Comparison of ENCODE assay signal across 15 cellular contexts in the genomic region with DNA sequence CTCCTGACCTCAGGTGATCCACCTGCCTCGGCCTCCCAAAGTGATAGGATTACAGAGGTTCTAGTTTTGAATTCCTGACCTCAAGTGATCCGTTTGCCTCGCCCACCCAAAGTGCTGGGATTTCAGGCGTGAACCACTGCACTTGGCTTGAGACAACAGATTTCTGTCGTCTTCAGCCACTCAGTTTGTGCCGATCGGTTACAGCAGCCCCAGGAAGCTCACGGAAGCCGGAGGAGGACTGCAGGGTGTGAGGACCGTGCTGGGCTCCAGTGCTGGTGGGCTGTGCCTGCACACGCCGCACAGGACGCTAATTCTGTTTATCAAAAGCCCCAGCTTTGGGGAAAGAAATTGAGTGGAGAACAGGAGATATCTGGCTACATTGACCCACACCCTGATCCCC.
DNase-seq lines count a peak whose midpoint lies in the region; ATAC-seq and TF ChIP-seq lines count a peak whose summit lies in the region.
"Had no signal": no experiment of that assay in that cellular context is flagged by ENCODE, and none has a peak within 500 bp of the region (broad histone marks: within the 10 kb centered on the region; RNA-seq: fewer than 3 reads in every experiment).

No MANE protein-coding gene starts in this region.

- H2BK15ac ChIP-seq in mesenchymal stem cell (ENCODE audit: low read depth, poor library complexity, severe bottlenecking): no peak overlapping the region

- intact Hi-C loops in PC-9 (cut with micrococcal nuclease; ENCODE audit: unreplicated experiment): loop anchor here (5.0 kb wide), 1 partner anchor 297 kb away; no protein-coding TSS in a partner anchor

- H2AK5ac ChIP-seq in mesenchymal stem cell (ENCODE audit: low read length, severe bottlenecking): peak overlapping the region; percentile 88

- H2AFZ ChIP-seq in PC-9 (no peak overlapping the region), mesenchymal stem cell (ENCODE audit: low read depth, low read length) (no peak overlapping the region)

- no peak overlapping the region for H4K91ac ChIP-seq in mesenchymal stem cell (ENCODE audit: low read length)

- TF ChIP-seq CTCF in PC-9 (conservative IDR thresholded peaks at IDR 0.05) (no peak), GM13977 (IDR thresholded peaks at IDR 0.05; ENCODE audit: extremely low read depth, insufficient read depth, missing control alignments) (no peak), GM10266 (IDR thresholded peaks at IDR 0.05; ENCODE audit: control insufficient read depth, insufficient read depth, low read depth, missing control alignments) (no peak)

- H3K4me3 ChIP-seq in BLaER1 (no peak overlapping the region), PC-9 (no peak overlapping the region), mesenchymal stem cell (ENCODE audit: insufficient read depth in 1 of 2, low read depth in 1 of 2, low read length in 2 of 2) (no peak overlapping the region)

- no peak overlapping the region for H2BK5ac ChIP-seq in mesenchymal stem cell (ENCODE audit: low read depth, low read length, poor library complexity, severe bottlenecking)

- no peak overlapping the region for H3K27ac ChIP-seq in BLaER1
- peak overlapping the region; percentile 96 for H3K27ac ChIP-seq in PC-9
- no peak overlapping the region for H3K27ac ChIP-seq in mesenchymal stem cell (ENCODE audit: low read length, poor library complexity, severe bottlenecking)

- H3K79me1 ChIP-seq in mesenchymal stem cell (replicated peaks; ENCODE audit: low read length, poor library complexity, severe bottlenecking): peaks cover 49% of the 10 kb centered on the region

- no peak overlapping the region for H3K23ac ChIP-seq in mesenchymal stem cell (ENCODE audit: low read length in 2 of 2)

- TSS peak; percentile 83 for BruUV-seq in PC-9 (replicated peaks; lab: Mats Ljungman, UMichigan)

- no peak overlapping the region for H3K9ac ChIP-seq in BLaER1
- no peak overlapping the region for H3K9ac ChIP-seq in mesenchymal stem cell (ENCODE audit: low read length)

- no peaks in the 10 kb centered on the region for H3K9me2 ChIP-seq in PC-9 (ENCODE audit: insufficient read depth)

- H2BK12ac ChIP-seq in mesenchymal stem cell (ENCODE audit: low read length in 2 of 2): no peak overlapping the region

- H3K4me2 ChIP-seq in BLaER1 (peak overlapping the region; percentile 91; the same call in 1 of the 2 replicates), PC-9 (peak overlapping the region; percentile 70), mesenchymal stem cell (ENCODE audit: low read length, poor library complexity, severe bottlenecking) (no peak overlapping the region)

- 85% methylated on average over 11 of the region's 13 CpGs for WGBS in mesenchymal stem cell

- H3K9me3 ChIP-seq in BLaER1 (no peaks in the 10 kb centered on the region), PC-9 (ENCODE audit: insufficient read depth, low read depth) (no peaks in the 10 kb centered on the region), mesenchymal stem cell (ENCODE audit: control insufficient read depth, low read length) (no peaks in the 10 kb centered on the region)

- no peaks in the 10 kb centered on the region for H4K20me1 ChIP-seq in BLaER1
- no peaks in the 10 kb centered on the region for H4K20me1 ChIP-seq in PC-9 (ENCODE audit: insufficient read depth)

- H3K4me1 ChIP-seq in BLaER1: peaks cover 96% of the 10 kb centered on the region
- peaks cover 77% of the 10 kb centered on the region for H3K4me1 ChIP-seq in PC-9 (replicated peaks; ENCODE audit: insufficient read depth)
- H3K4me1 ChIP-seq in mesenchymal stem cell (ENCODE audit: control insufficient read depth, insufficient read depth, low read depth, low read length): peaks cover 56% of the 10 kb centered on the region

- TF ChIP-seq POLR2A in erythroblast (IDR thresholded peaks at IDR 0.05; ENCODE audit: low read length): no peak

- H3K18ac ChIP-seq in mesenchymal stem cell (ENCODE audit: low read depth in 1 of 2, low read length in 2 of 2): no peak overlapping the region

- POLR2A ChIA-PET in PC-9 (lab: Charles Lee; ENCODE audit: unreplicated experiment): no interaction called here

- H3K4ac ChIP-seq in mesenchymal stem cell (ENCODE audit: low read depth in 1 of 2, low read length in 2 of 2): no peak overlapping the region

- no peak overlapping the region for H4K8ac ChIP-seq in mesenchymal stem cell (ENCODE audit: low read length)

- H3K79me2 ChIP-seq in PC-9 (ENCODE audit: low read depth): peaks cover 47% of the 10 kb centered on the region

- CTCF ChIA-PET in PC-9 (lab: Charles Lee): no interaction called here

- DNase-seq in PC-9 (no peak), erythroblast (lab: John Stamatoyannopoulos, UW) (peak; percentile 54), mesenchymal stem cell (no peak), cerebellar nuclear complex (lab: John Stamatoyannopoulos, UW) (no peak), GM13977 (ENCODE audit: low spot score) (no peak), GM10266 (ENCODE audit: extremely low spot score) (no peak)
- DNase-seq: CD4-positive, CD25-positive, alpha-beta regulatory T cell; DMS53; H9; MV-4-11; NCI-H1417 treated with DMSO at 0.1 percent for 48 hours; NCI-H2029 treated with DMSO at 0.1 percent for 48 hours; NCI-H774 had no signal

- no peaks in the 10 kb centered on the region for H3K36me3 ChIP-seq in BLaER1
- no peaks in the 10 kb centered on the region for H3K36me3 ChIP-seq in PC-9 (ENCODE audit: low read depth)
- peaks cover 0 to 14% of the 10 kb centered on the region in 2 experiments for H3K36me3 ChIP-seq in mesenchymal stem cell (ENCODE audit: control insufficient read depth in 1 of 2, insufficient read depth in 2 of 2, low read depth in 1 of 2, low read length in 2 of 2)

- in situ Hi-C loops in GM13977 (cut with MboI; ENCODE audit: low pct_unique_long_range_greater_than_20kb, low sequenced_read_pairs, unreplicated experiment): no loop called here

- ATAC-seq in GM18873 (IDR thresholded peaks at IDR 0.05; ENCODE audit: low FRiP score, unreplicated experiment): no peak

- H3K27me3 ChIP-seq in BLaER1 (peaks cover 15% of the 10 kb centered on the region; the same call in 1 of the 2 replicates), PC-9 (ENCODE audit: insufficient read depth, low read depth) (no peaks in the 10 kb centered on the region), mesenchymal stem cell (ENCODE audit: control insufficient read depth in 1 of 2, insufficient read depth in 1 of 2, low read length in 2 of 2) (peaks cover 0 to 78% of the 10 kb centered on the region in 2 experiments)

- no peak overlapping the region for H3K14ac ChIP-seq in mesenchymal stem cell (ENCODE audit: low read length in 2 of 2)

- H2BK120ac ChIP-seq in mesenchymal stem cell (ENCODE audit: low read depth, low read length): no peak overlapping the region

- peaks cover 55% of the 10 kb centered on the region for H3F3A ChIP-seq in PC-9 (ENCODE audit: insufficient read depth, low read depth)

Comparison
In these comparisons a context has a peak if more than half of its experiments do, and no peak if none do; other contexts are left out.
1. DNase-seq: peak in erythroblast (2 of 2); none in PC-9 (0 of 2), mesenchymal stem cell (single experiment), cerebellar nuclear complex (0 of 2), GM13977 (single experiment) and GM10266 (single experiment).